Comparison of ENCODE assay signal across 1 cellular context in the genomic region with DNA sequence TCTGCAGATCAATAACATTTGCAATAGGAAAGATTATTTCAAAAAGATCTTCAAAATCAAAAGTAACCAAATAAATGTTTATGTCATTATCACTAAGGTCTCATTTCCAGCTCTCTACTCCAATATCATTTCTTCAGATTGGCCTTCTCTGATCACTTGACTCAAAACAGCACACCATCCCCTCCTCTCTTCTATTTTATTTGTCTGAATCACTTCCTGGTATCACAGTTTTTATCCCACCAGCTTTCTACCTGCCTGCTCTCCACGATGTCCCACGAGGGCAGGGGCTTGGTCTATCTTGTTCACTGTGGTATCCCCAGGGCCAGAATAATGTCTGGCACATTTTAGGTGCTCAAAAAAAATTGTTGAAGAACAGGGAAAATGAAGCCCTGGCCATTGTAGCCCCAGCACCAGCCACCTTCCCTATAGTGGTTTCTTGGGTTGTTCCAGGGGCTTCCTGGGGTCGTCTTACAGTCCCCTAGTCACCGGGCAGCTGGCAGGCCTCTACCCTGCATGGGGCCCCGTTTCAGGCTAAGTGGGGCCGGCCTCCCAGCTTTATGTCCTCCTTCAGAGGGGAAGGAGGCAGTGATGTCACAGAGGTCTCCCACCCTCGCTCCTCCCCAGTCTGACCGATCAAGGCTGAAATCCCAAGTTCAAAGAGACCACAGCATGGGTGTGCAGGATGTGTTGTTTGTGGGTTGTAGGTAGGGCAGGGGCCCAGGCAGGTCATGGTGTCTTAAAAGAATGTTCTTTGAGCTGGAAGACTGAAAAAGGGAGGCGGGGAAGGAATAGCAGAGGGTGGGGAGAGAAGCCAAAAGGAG.
TF ChIP-seq lines count a peak whose summit lies in the region.

No MANE protein-coding gene starts in this region.

TF ChIP-seq in GM23338, 12 proteins besides CTCF, POLR2A, EP300 and RAD21 (continued from another document):
- TF ChIP-seq NANOG (IDR thresholded peaks at IDR 0.05; ENCODE audit: borderline replicate concordance), result no peak
- TF ChIP-seq, protein P1, sequence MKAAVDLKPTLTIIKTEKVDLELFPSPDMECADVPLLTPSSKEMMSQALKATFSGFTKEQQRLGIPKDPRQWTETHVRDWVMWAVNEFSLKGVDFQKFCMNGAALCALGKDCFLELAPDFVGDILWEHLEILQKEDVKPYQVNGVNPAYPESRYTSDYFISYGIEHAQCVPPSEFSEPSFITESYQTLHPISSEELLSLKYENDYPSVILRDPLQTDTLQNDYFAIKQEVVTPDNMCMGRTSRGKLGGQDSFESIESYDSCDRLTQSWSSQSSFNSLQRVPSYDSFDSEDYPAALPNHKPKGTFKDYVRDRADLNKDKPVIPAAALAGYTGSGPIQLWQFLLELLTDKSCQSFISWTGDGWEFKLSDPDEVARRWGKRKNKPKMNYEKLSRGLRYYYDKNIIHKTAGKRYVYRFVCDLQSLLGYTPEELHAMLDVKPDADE (IDR thresholded peaks at IDR 0.05), result no peak
- TF ChIP-seq POLR2AphosphoS5 (IDR thresholded peaks at IDR 0.05; ENCODE audit: low read depth), result no peak
- no peak for TF ChIP-seq EZH2phosphoT487 (IDR thresholded peaks at IDR 0.05; ENCODE audit: unreplicated experiment)
- TF ChIP-seq, protein P2, sequence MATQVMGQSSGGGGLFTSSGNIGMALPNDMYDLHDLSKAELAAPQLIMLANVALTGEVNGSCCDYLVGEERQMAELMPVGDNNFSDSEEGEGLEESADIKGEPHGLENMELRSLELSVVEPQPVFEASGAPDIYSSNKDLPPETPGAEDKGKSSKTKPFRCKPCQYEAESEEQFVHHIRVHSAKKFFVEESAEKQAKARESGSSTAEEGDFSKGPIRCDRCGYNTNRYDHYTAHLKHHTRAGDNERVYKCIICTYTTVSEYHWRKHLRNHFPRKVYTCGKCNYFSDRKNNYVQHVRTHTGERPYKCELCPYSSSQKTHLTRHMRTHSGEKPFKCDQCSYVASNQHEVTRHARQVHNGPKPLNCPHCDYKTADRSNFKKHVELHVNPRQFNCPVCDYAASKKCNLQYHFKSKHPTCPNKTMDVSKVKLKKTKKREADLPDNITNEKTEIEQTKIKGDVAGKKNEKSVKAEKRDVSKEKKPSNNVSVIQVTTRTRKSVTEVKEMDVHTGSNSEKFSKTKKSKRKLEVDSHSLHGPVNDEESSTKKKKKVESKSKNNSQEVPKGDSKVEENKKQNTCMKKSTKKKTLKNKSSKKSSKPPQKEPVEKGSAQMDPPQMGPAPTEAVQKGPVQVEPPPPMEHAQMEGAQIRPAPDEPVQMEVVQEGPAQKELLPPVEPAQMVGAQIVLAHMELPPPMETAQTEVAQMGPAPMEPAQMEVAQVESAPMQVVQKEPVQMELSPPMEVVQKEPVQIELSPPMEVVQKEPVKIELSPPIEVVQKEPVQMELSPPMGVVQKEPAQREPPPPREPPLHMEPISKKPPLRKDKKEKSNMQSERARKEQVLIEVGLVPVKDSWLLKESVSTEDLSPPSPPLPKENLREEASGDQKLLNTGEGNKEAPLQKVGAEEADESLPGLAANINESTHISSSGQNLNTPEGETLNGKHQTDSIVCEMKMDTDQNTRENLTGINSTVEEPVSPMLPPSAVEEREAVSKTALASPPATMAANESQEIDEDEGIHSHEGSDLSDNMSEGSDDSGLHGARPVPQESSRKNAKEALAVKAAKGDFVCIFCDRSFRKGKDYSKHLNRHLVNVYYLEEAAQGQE (IDR thresholded peaks at IDR 0.05; ENCODE audit: unreplicated experiment), result no peak
